ENCODE assay signal across 20 cellular contexts in the genomic region with DNA sequence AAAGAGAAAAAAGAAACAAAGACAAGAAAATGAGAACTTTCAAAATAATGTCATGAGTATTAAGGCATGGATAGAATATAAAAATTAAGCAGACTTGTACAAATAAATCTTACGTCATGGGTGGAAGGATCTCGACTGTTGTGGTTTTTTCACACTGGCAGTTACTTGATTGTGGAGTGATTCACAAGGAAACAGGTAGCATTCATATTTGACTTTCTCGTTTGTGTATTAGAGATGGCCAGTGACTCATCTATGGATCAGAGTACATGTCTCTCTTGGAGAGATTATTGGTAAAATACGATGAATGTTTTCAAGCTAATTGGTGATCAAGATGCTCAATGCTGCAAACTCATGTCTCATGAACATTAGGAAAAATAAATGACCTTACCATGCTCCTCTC.
"Had no signal": no experiment of that assay in that cellular context is flagged by ENCODE, and none has a peak within 500 bp of the region (broad histone marks: within the 10 kb centered on the region; RNA-seq: fewer than 3 reads in every experiment).

No MANE protein-coding gene starts in this region.

- H3K27ac ChIP-seq: colonic mucosa, esophagus squamous epithelium, left ventricle myocardium inferior, right atrium auricular region, skin epidermis, tibial nerve, vagina had no signal

- ATAC-seq: natural killer cell treated with Interleukin-12 subunit alpha and Interleukin-12 subunit beta and Interleukin-15 and Interleukin-18, amount 100 ng/mL, for 72 hours had no signal

- H3K9me3 ChIP-seq: colonic mucosa, esophagus squamous epithelium, left ventricle myocardium inferior, right atrium auricular region, tibial nerve, vagina had no signal

- H3K4me3 Mint-ChIP-seq: activated CD4-positive, alpha-beta T cell treated with anti-CD3 and anti-CD28 coated beads, Interleukin-2, amount 10 ng/mL, durations not matched to agents 7 days and 5 days; activated naive CD4-positive, alpha-beta T cell treated with anti-CD3 and anti-CD28 coated beads, Interleukin-2, amount 10 ng/mL, durations not matched to agents 7 days and 5 days; natural killer cell treated with Interleukin-12 subunit alpha and Interleukin-12 subunit beta and Interleukin-15 and Interleukin-18, amount 100 ng/mL, for 72 hours; T-helper 2 cell treated with Interferon-gamma antibody and Interleukin-4, amounts not matched to agents 5 μg/mL and 100 μg/mL, for 36 hours had no signal

- H3K27me3 Mint-ChIP-seq: activated CD4-positive, alpha-beta T cell treated with anti-CD3 and anti-CD28 coated beads, Interleukin-2, amount 10 ng/mL, durations not matched to agents 7 days and 5 days had no signal

- H3K4me1 ChIP-seq: left ventricle myocardium inferior, right atrium auricular region, tibial nerve, vagina had no signal

- H3K4me1 Mint-ChIP-seq: activated CD4-positive, alpha-beta T cell treated with anti-CD3 and anti-CD28 coated beads, Interleukin-2, amount 10 ng/mL, durations not matched to agents 7 days and 5 days had no signal

- H3K36me3 ChIP-seq: colonic mucosa, esophagus squamous epithelium, left ventricle myocardium inferior, right atrium auricular region, tibial nerve, vagina had no signal

- H3K36me3 Mint-ChIP-seq: activated naive CD4-positive, alpha-beta T cell treated with anti-CD3 and anti-CD28 coated beads, Interleukin-2, amount 10 ng/mL, durations not matched to agents 7 days and 5 days; natural killer cell treated with Interleukin-12 subunit alpha and Interleukin-12 subunit beta and Interleukin-15 and Interleukin-18, amount 100 ng/mL, for 72 hours had no signal

- H3K4me3 ChIP-seq: colonic mucosa, esophagus squamous epithelium, left ventricle myocardium inferior, right atrium auricular region, skin epidermis, tibial nerve, vagina had no signal

- H3K27me3 ChIP-seq: colonic mucosa, esophagus squamous epithelium, right atrium auricular region, tibial nerve, vagina had no signal

- H3K9me3 Mint-ChIP-seq: activated naive CD4-positive, alpha-beta T cell treated with anti-CD3 and anti-CD28 coated beads, Interleukin-2, amount 10 ng/mL, durations not matched to agents 7 days and 5 days; natural killer cell treated with Interleukin-12 subunit alpha and Interleukin-12 subunit beta and Interleukin-15 and Interleukin-18, amount 100 ng/mL, for 72 hours had no signal

- H3K27ac Mint-ChIP-seq: activated CD4-positive, alpha-beta T cell treated with anti-CD3 and anti-CD28 coated beads, Interleukin-2, amount 10 ng/mL, durations not matched to agents 7 days and 5 days; activated naive CD4-positive, alpha-beta T cell treated with anti-CD3 and anti-CD28 coated beads, Interleukin-2, amount 10 ng/mL, durations not matched to agents 7 days and 5 days; activated T-helper 2 cell treated with anti-CD3 and anti-CD28 coated beads, Interferon-gamma antibody, Interleukin-2, Interleukin-4, amounts not matched to agents 10 μg/mL and 5 μg/mL and 100 μg/mL, durations not matched to agents 14 hours and 24 hours and 36 hours; natural killer cell treated with Interleukin-12 subunit alpha and Interleukin-12 subunit beta and Interleukin-15 and Interleukin-18, amount 100 ng/mL, for 72 hours; T-helper 2 cell treated with Interferon-gamma antibody and Interleukin-4, amounts not matched to agents 5 μg/mL and 100 μg/mL, for 36 hours had no signal

- DNase-seq: activated CD4-positive, alpha-beta T cell treated with anti-CD3 and anti-CD28 coated beads, Interleukin-2, amount 10 ng/mL, durations not matched to agents 7 days and 5 days; activated CD4-positive, CD25-positive, alpha-beta regulatory T cell; activated naive CD4-positive, alpha-beta T cell treated with anti-CD3 and anti-CD28 coated beads, Interleukin-2, amount 10 ng/mL, durations not matched to agents 7 days and 5 days; colonic mucosa; esophagus squamous epithelium; hippocampal formation; kidney; left ventricle myocardium inferior; mesenchymal stem cell; occipital lobe; stimulated activated CD4-positive, alpha-beta T cell treated with anti-CD3 and anti-CD28 coated beads, Interleukin-4, amount 100 ng/mL, for 24 hours; stimulated activated naive CD4-positive, alpha-beta T cell treated with Interleukin-2 at 50 U/mL for 16 hours; substantia nigra had no signal
